In genomic region chr22:43274595-43275240, GRCh38 we compare ENCODE assay signal across 15 cellular contexts.
A peak's percentile ranks its signal among the peaks of the same experiment; 100 is the strongest.
DNase-seq lines count a peak whose midpoint lies in the region; ATAC-seq and TF ChIP-seq lines count a peak whose summit lies in the region.
"Had no signal": no experiment of that assay in that cellular context is flagged by ENCODE, and none has a peak within 500 bp of the region (broad histone marks: within the 10 kb centered on the region; RNA-seq: fewer than 3 reads in every experiment).

No MANE protein-coding gene starts in this region.

- 0 out of 4 replicates have a peak overlapping the region, but pooled peaks of 1 of the 2 experiments have one; percentile 20 for H3K4me3 ChIP-seq in HCT116 (replicated peaks in 1 of 2; ENCODE audit: low read depth in 1 of 2, low read length in 2 of 2)
- no peak overlapping the region for H3K4me3 ChIP-seq in trophoblast cell (ENCODE audit: low read depth, low read length)
- H3K4me3 ChIP-seq in adrenal gland, result no peak overlapping the region

- H3K9me3 ChIP-seq in HCT116 (ENCODE audit: control insufficient read depth in 1 of 2, insufficient read depth in 1 of 2, low read depth in 1 of 2, low read length in 2 of 2), result no peaks in the 10 kb centered on the region
- H3K9me3 ChIP-seq in trophoblast cell (ENCODE audit: insufficient read depth, low read depth, low read length), result no peaks in the 10 kb centered on the region
- H3K9me3 ChIP-seq in adrenal gland (replicated peaks in 1 of 3), result no peaks in the 10 kb centered on the region

- WGBS in trophoblast cell (ENCODE audit: extremely low coverage, insufficient coverage, insufficient read length), result no CpG with 5 or more reads among the region's 25 CpGs
- 77 to 87% (median 85%) methylated on average over 16 to 25 of the region's 25 CpGs for WGBS in adrenal gland, 4 donors

- H3K36me3 ChIP-seq in HCT116 (ENCODE audit: control insufficient read depth in 1 of 2, insufficient read depth in 2 of 2, low read length in 2 of 2) (no peaks in the 10 kb centered on the region), trophoblast cell (ENCODE audit: control insufficient read depth in 1 of 2, insufficient read depth in 2 of 2, low read length in 2 of 2) (no peaks in the 10 kb centered on the region), adrenal gland (replicated peaks in 1 of 2) (no peaks in the 10 kb centered on the region)

- H3K9ac ChIP-seq in HCT116 (ENCODE audit: low read length) (0 out of 2 replicates have a peak overlapping the region, but pooled peaks have one; percentile 12), trophoblast cell (ENCODE audit: low read length) (no peak overlapping the region)
- H3K9ac ChIP-seq: KMS-11 had no signal

- no peak overlapping the region for H3K14ac ChIP-seq in trophoblast cell (ENCODE audit: low read length)

- H3K36me3 Mint-ChIP-seq in activated naive CD4-positive, alpha-beta T cell treated with anti-CD3 and anti-CD28 coated beads, Interleukin-2, amount 10 ng/mL, durations not matched to agents 7 days and 5 days, result no peaks in the 10 kb centered on the region
- H3K36me3 Mint-ChIP-seq in WTC11, result no peaks in the 10 kb centered on the region
- H3K36me3 Mint-ChIP-seq: CD4-positive, alpha-beta memory T cell; IgD-negative memory B cell had no signal

- POLR2A ChIA-PET in HCT116 (lab: Charles Lee) (interaction anchor here (0.6 kb wide), 1 partner anchor 1684 kb away, joined by 3 read pairs; no protein-coding TSS in a partner anchor), WTC11 (lab: Charles Lee) (interaction anchor here (0.7 kb wide), 1 partner anchor 69 kb away, joined by 3 read pairs; the partner anchor contains the start of gene SCUBE1)

- H2AK5ac ChIP-seq in trophoblast cell (ENCODE audit: low read length), result no peak overlapping the region

- no peak for TF ChIP-seq RAD21 in HCT116 (IDR thresholded peaks at IDR 0.05; ENCODE audit: low read depth)

- BruUV-seq in HCT116 (replicated peaks; lab: Mats Ljungman, UMichigan), result no TSS peak

- H3K9me2 ChIP-seq in HCT116 (ENCODE audit: insufficient read depth), result no peaks in the 10 kb centered on the region

- ATAC-seq in HCT116, result no peak
- ATAC-seq in WTC11, result no peak
- ATAC-seq in GM18519 (IDR thresholded peaks at IDR 0.05; ENCODE audit: low FRiP score, unreplicated experiment), result no peak

- DNase-seq in activated naive CD4-positive, alpha-beta T cell treated with anti-CD3 and anti-CD28 coated beads, Interleukin-2, amount 10 ng/mL, durations not matched to agents 7 days and 5 days, result no peak
- no peak for DNase-seq in activated naive CD4-positive, alpha-beta T cell (lab: John Stamatoyannopoulos, UW)
- no peak for DNase-seq in HCT116 (ENCODE audit: low read depth, low spot score)
- DNase-seq in WTC11 (ENCODE audit: low spot score), result no peak
- peak; percentile 86 to 92 for DNase-seq in trophoblast cell
- DNase-seq in adrenal gland, result no peak
- no peak for DNase-seq in GF-D8 (lab: John Stamatoyannopoulos, UW)
- DNase-seq: NCI-H524 treated with DMSO at 0.1 percent for 48 hours had no signal

- peak overlapping the region; percentile 70 for H3K4me2 ChIP-seq in HCT116 (ENCODE audit: low read length)
- no peak overlapping the region for H3K4me2 ChIP-seq in trophoblast cell (ENCODE audit: low read length)
- H3K4me2 ChIP-seq: KMS-11 had no signal

- H4K8ac ChIP-seq in trophoblast cell (ENCODE audit: low read depth, low read length), result no peak overlapping the region

- H3K4me1 ChIP-seq in HCT116 (ENCODE audit: control insufficient read depth in 1 of 2, insufficient read depth in 2 of 2, low read length in 2 of 2) (peaks cover 18 to 39% of the 10 kb centered on the region in 2 experiments), trophoblast cell (ENCODE audit: control insufficient read depth in 1 of 2, insufficient read depth in 2 of 2, low read length in 2 of 2) (peaks cover 3 to 12% of the 10 kb centered on the region in 2 experiments), adrenal gland (replicated peaks in 1 of 2) (peaks cover 0 to 9% of the 10 kb centered on the region in 2 donors)

- H3K27ac Mint-ChIP-seq in activated naive CD4-positive, alpha-beta T cell treated with anti-CD3 and anti-CD28 coated beads, Interleukin-2, amount 10 ng/mL, durations not matched to agents 7 days and 5 days, result peak overlapping the region; percentile 19
- H3K27ac Mint-ChIP-seq in WTC11, result peak overlapping the region; percentile 72; the same call in 1 of the 2 replicates
- H3K27ac Mint-ChIP-seq: IgD-negative memory B cell had no signal

- RAD21 ChIA-PET in HCT116 (lab: Charles Lee; ENCODE audit: low non-redundant PET in 1 of 2, low total read pairs in 2 of 2, uncharacterized antibody in 2 of 2, unreplicated experiment in 2 of 2), result interaction anchor here (1.2 to 2.8 kb wide), 5 partner anchors 71 to 111 kb away, joined by 3 to 25 read pairs (median 3); no protein-coding TSS in a partner anchor

- no peak overlapping the region for H3K18ac ChIP-seq in trophoblast cell (ENCODE audit: low read length)

- CTCF ChIA-PET in activated naive CD4-positive, alpha-beta T cell treated with anti-CD3 and anti-CD28 coated beads, Interleukin-2, amount 10 ng/mL, durations not matched to agents 7 days and 5 days (lab: Charles Lee), result interaction anchor here (0.7 to 10.0 kb wide), 15 partner anchors 8 to 112 kb away, joined by 3 to 197 read pairs (median 5); partner anchors contain the start of gene SCUBE1
- CTCF ChIA-PET in HCT116 (lab: Charles Lee) (interaction anchor here (0.5 to 7.5 kb wide), 12 partner anchors 9 to 110 kb away, joined by 3 to 143 read pairs (median 4); partner anchors contain the start of gene SCUBE1), WTC11 (lab: Charles Lee) (interaction anchor here (0.6 to 15.6 kb wide), 39 partner anchors 9 to 290 kb away, joined by 3 to 486 read pairs (median 7); partner anchors contain the start of gene SCUBE1)

- no peaks in the 10 kb centered on the region for H3K9me3 Mint-ChIP-seq in activated naive CD4-positive, alpha-beta T cell treated with anti-CD3 and anti-CD28 coated beads, Interleukin-2, amount 10 ng/mL, durations not matched to agents 7 days and 5 days
- H3K9me3 Mint-ChIP-seq in WTC11, result no peaks in the 10 kb centered on the region
- H3K9me3 Mint-ChIP-seq: IgD-negative memory B cell had no signal

- peaks cover 21% of the 10 kb centered on the region for H3K27me3 Mint-ChIP-seq in activated naive CD4-positive, alpha-beta T cell treated with anti-CD3 and anti-CD28 coated beads, Interleukin-2, amount 10 ng/mL, durations not matched to agents 7 days and 5 days
- no peaks in the 10 kb centered on the region for H3K27me3 Mint-ChIP-seq in WTC11 (ENCODE audit: low read depth)

- no peaks in the 10 kb centered on the region for H4K20me1 ChIP-seq in HCT116 (ENCODE audit: insufficient read depth)

- H3K4me1 Mint-ChIP-seq in activated naive CD4-positive, alpha-beta T cell treated with anti-CD3 and anti-CD28 coated beads, Interleukin-2, amount 10 ng/mL, durations not matched to agents 7 days and 5 days, result peaks cover 3% of the 10 kb centered on the region
- H3K4me1 Mint-ChIP-seq in WTC11, result peaks cover 51% of the 10 kb centered on the region

- TF ChIP-seq CTCF in HCT116 (IDR thresholded peaks at IDR 0.05 in 2 of 3, conservative IDR thresholded peaks at IDR 0.05 in 1 of 3; ENCODE audit: borderline replicate concordance in 1 of 3, insufficient read depth in 1 of 3, low read depth in 2 of 3, low read length in 2 of 3), result no peak
- TF ChIP-seq CTCF in WTC11 (IDR thresholded peaks at IDR 0.05), result no peak
- no peak for TF ChIP-seq CTCF in adrenal gland (IDR thresholded peaks at IDR 0.05)

- H2AFZ ChIP-seq in HCT116 (ENCODE audit: low read depth, low read length, poor library complexity, severe bottlenecking) (no peak overlapping the region), trophoblast cell (ENCODE audit: insufficient read depth, low read length, poor library complexity) (no peak overlapping the region)

- H2BK12ac ChIP-seq in trophoblast cell (ENCODE audit: low read length), result no peak overlapping the region

- no peak overlapping the region for H3K4me3 Mint-ChIP-seq in activated naive CD4-positive, alpha-beta T cell treated with anti-CD3 and anti-CD28 coated beads, Interleukin-2, amount 10 ng/mL, durations not matched to agents 7 days and 5 days
- no peak overlapping the region for H3K4me3 Mint-ChIP-seq in WTC11
- H3K4me3 Mint-ChIP-seq: CD4-positive, alpha-beta memory T cell; IgD-negative memory B cell had no signal

- no peaks in the 10 kb centered on the region for H3K27me3 ChIP-seq in HCT116 (ENCODE audit: insufficient read depth, low read length)
- H3K27me3 ChIP-seq in trophoblast cell (ENCODE audit: insufficient read depth, low read length), result no peaks in the 10 kb centered on the region
- no peaks in the 10 kb centered on the region for H3K27me3 ChIP-seq in adrenal gland

- H4K91ac ChIP-seq in trophoblast cell (ENCODE audit: low read depth, low read length), result no peak overlapping the region

- no peaks in the 10 kb centered on the region for H3K79me1 ChIP-seq in trophoblast cell (ENCODE audit: low read length)

- no peak overlapping the region for H2BK5ac ChIP-seq in trophoblast cell (ENCODE audit: low read depth, low read length, poor library complexity)

- no peak overlapping the region for H3K23ac ChIP-seq in trophoblast cell (ENCODE audit: low read length)

- H4K12ac ChIP-seq in trophoblast cell (ENCODE audit: low read depth, low read length), result no peak overlapping the region

- H3K79me2 ChIP-seq in HCT116 (ENCODE audit: insufficient read depth, low read length) (no peaks in the 10 kb centered on the region), trophoblast cell (ENCODE audit: control insufficient read depth, insufficient read depth, low read length, poor library complexity) (no peaks in the 10 kb centered on the region)

- no peak overlapping the region for H2BK120ac ChIP-seq in trophoblast cell (ENCODE audit: insufficient read depth, low read length, poor library complexity)

- no peak for TF ChIP-seq POLR2A in HCT116 (IDR thresholded peaks at IDR 0.05; ENCODE audit: borderline replicate concordance, extremely low read depth, insufficient read depth, insufficient read length)
- TF ChIP-seq POLR2A in adrenal gland (IDR thresholded peaks at IDR 0.05), result no peak

- intact Hi-C loops in HCT116 (cut with micrococcal nuclease) (loop anchor here (1.0 to 10.0 kb wide), 3 partner anchors 72 to 1350 kb away; no protein-coding TSS in a partner anchor), adrenal gland (cut with DNase I) (loop anchor here (2.0 to 10.0 kb wide), 4 partner anchors 42 to 112 kb away; no protein-coding TSS in a partner anchor)

- no peak overlapping the region for H3K4ac ChIP-seq in trophoblast cell (ENCODE audit: low read depth, low read length)

- H3K27ac ChIP-seq in HCT116 (ENCODE audit: low read depth, low read length), result no peak overlapping the region
- no peak overlapping the region for H3K27ac ChIP-seq in trophoblast cell (ENCODE audit: low read depth, low read length)
- no peak overlapping the region for H3K27ac ChIP-seq in adrenal gland
- H3K27ac ChIP-seq: 22Rv1, HL-60, KMS-11, RWPE1 had no signal

TF ChIP-seq in HCT116, 20 proteins besides CTCF, POLR2A, EP300 and RAD21 (continues in another document):
- TF ChIP-seq JUND (IDR thresholded peaks at IDR 0.05) (no peak), ZNF274 (IDR thresholded peaks at IDR 0.05; ENCODE audit: low read depth, low read length) (no peak)

TF ChIP-seq in WTC11, 78 proteins besides CTCF, POLR2A, EP300 and RAD21 (continues in another document):
- TF ChIP-seq OVOL2 (CRISPR knock-in tag; IDR thresholded peaks at IDR 0.05; ENCODE audit: borderline replicate concordance), result no peak

Comparison
In these comparisons a context has a peak if more than half of its experiments do, and no peak if none do; other contexts are left out.
1. DNase-seq: peak in trophoblast cell (2 of 2); none in activated naive CD4-positive, alpha-beta T cell treated with anti-CD3 and anti-CD28 coated beads, Interleukin-2, amount 10 ng/mL, durations not matched to agents 7 days and 5 days (single experiment), activated naive CD4-positive, alpha-beta T cell (0 of 4), HCT116 (single experiment), WTC11 (single experiment), adrenal gland (0 of 7) and GF-D8 (single experiment).